Comparison of ENCODE assay signal across 8 cellular contexts in genomic region chr1:244451951-244452795, GRCh38. TPM values are rescaled to one million over a fixed set of nuclear protein-coding genes. Genes with fewer than 3 reads are reported as not detected.
DNase-seq lines count a peak whose midpoint lies in the region; ATAC-seq and TF ChIP-seq lines count a peak whose summit lies in the region.

No MANE protein-coding gene starts in this region.

- peaks cover 31% of the 10 kb centered on the region for H3K4me1 ChIP-seq in adipocyte (ENCODE audit: control insufficient read depth, insufficient read depth, low read length)
- H3K4me1 ChIP-seq in cardiac muscle cell (ENCODE audit: low read depth) = peaks cover 12% of the 10 kb centered on the region
- H3K4me1 ChIP-seq in parathyroid adenoma = no peaks in the 10 kb centered on the region
- peaks cover 0 to 36% (median 18%) of the 10 kb centered on the region in 4 donors for H3K4me1 ChIP-seq in tibial nerve

- ATAC-seq in HG02840 (IDR thresholded peaks at IDR 0.05; ENCODE audit: low FRiP score, unreplicated experiment) = peak; percentile 92

- peak overlapping the region; percentile 61 for H3K27ac ChIP-seq in cardiac muscle cell
- peak overlapping the region; percentile 95 for H3K27ac ChIP-seq in parathyroid adenoma
- peak overlapping the region; percentile 63 to 97 (median 95) for H3K27ac ChIP-seq in tibial nerve

- H3K9me3 ChIP-seq in adipocyte (ENCODE audit: control insufficient read depth, low read length) (no peaks in the 10 kb centered on the region), cardiac muscle cell (ENCODE audit: low read depth) (no peaks in the 10 kb centered on the region), parathyroid adenoma (ENCODE audit: control insufficient read depth, low read length) (no peaks in the 10 kb centered on the region), tibial nerve (no peaks in the 10 kb centered on the region)

- TF ChIP-seq CTCF in GM12875 (IDR thresholded peaks at IDR 0.05; ENCODE audit: borderline replicate concordance, insufficient read depth, low read depth, low read length) (peak; percentile 59), cardiac muscle cell (IDR thresholded peaks at IDR 0.05; ENCODE audit: low read depth, low read length) (peak; percentile 53), parathyroid adenoma (IDR thresholded peaks at IDR 0.05) (peak; percentile 50), tibial nerve (IDR thresholded peaks at IDR 0.05) (peak; percentile 56 to 83 (median 73))

- H3K36me3 ChIP-seq in adipocyte (ENCODE audit: control insufficient read depth, insufficient read depth, low read length, severe bottlenecking) (no peaks in the 10 kb centered on the region), cardiac muscle cell (no peaks in the 10 kb centered on the region), parathyroid adenoma (ENCODE audit: control insufficient read depth, insufficient read depth, low read length) (no peaks in the 10 kb centered on the region), tibial nerve (no peaks in the 10 kb centered on the region)

- H3K27me3 ChIP-seq in adipocyte (replicated peaks; ENCODE audit: control insufficient read depth, insufficient read depth, low read length) = no peaks in the 10 kb centered on the region
- no peaks in the 10 kb centered on the region for H3K27me3 ChIP-seq in cardiac muscle cell
- no peaks in the 10 kb centered on the region for H3K27me3 ChIP-seq in parathyroid adenoma (ENCODE audit: control insufficient read depth, insufficient read depth, low read length)
- no peaks in the 10 kb centered on the region for H3K27me3 ChIP-seq in tibial nerve

- TF ChIP-seq POLR2A in tibial nerve (IDR thresholded peaks at IDR 0.05) = no peak

- peak in 1 of 2 donors; percentile 45 for TF ChIP-seq EP300 in tibial nerve (IDR thresholded peaks at IDR 0.05)

- peak overlapping the region; percentile 80 for H3K9ac ChIP-seq in adipocyte (ENCODE audit: low read length)
- no peak overlapping the region for H3K9ac ChIP-seq in parathyroid adenoma

- peak overlapping the region; percentile 33 for H3K4me3 ChIP-seq in GM12875 (ENCODE audit: low read depth, low read length)
- peak overlapping the region; percentile 99 for H3K4me3 ChIP-seq in adipocyte (ENCODE audit: low read length)
- H3K4me3 ChIP-seq in cardiac muscle cell = peak overlapping the region; percentile 75
- peak overlapping the region; percentile 83 for H3K4me3 ChIP-seq in parathyroid adenoma (ENCODE audit: low read depth, low read length)
- H3K4me3 ChIP-seq in tibial nerve = peak overlapping the region; percentile 59 to 96 (median 82)

- peak overlapping the region; percentile 72 for H3K4me2 ChIP-seq in parathyroid adenoma (ENCODE audit: low read length)

- 7 to 12% methylated on average over 25 to 43 of the region's 47 CpGs for WGBS in tibial nerve, 2 donors

- DNase-seq in NCI-H1417 treated with DMSO at 0.1 percent for 48 hours (lab: John Stamatoyannopoulos, UW) (peak; percentile 92), SW 1271 (lab: John Stamatoyannopoulos, UW) (peak; percentile 90 to 96), adipocyte (ENCODE audit: low read depth) (peak; percentile 100), cardiac muscle cell (ENCODE audit: low read depth in 1 of 2, low spot score in 1 of 2) (peak; percentile 100), tibial nerve (ENCODE audit: low spot score in 2 of 2) (peak; percentile 98)

- peaks cover 3% of the 10 kb centered on the region for H3K79me2 ChIP-seq in parathyroid adenoma

- H2AFZ ChIP-seq in parathyroid adenoma = peak overlapping the region; percentile 67

RNA-seq across cellular contexts. Expression of gene ADSS2, which starts 0.5 kb away (rescaled TPM):
- total RNA-seq in cardiac muscle cell = 16.7 and 22.8 TPM in 2 replicates
- polyA plus RNA-seq in cardiac muscle cell = 12.8 and 23.8 TPM in 2 replicates
- 10 to 100 TPM; 23.4 to 46.1 (median 32.5) TPM for total RNA-seq in tibial nerve

RNA-seq across cellular contexts. Expression of gene CATSPERE, which starts 8.9 kb away (rescaled TPM):
- total RNA-seq in cardiac muscle cell (0.11 and 1.4 TPM in 2 replicates), tibial nerve (1 to 10 TPM in 3 of 4 donors, under 1 TPM in 1; 0.98 to 3.1 (median 1.3) TPM)
- 0.27 and 1.1 TPM in 2 replicates for polyA plus RNA-seq in cardiac muscle cell

Comparison
In these comparisons a context has a peak if more than half of its experiments do, and no peak if none do; other contexts are left out.
1. Peak in every context shown above with its lines: DNase-seq, ATAC-seq, H3K4me3 ChIP-seq and H3K27ac ChIP-seq.
2. H3K4me3 ChIP-seq: peak in every context shown above with its lines; median percentile 99 in adipocyte; 83 in parathyroid adenoma; 82 in tibial nerve; 75 in cardiac muscle cell; 33 in GM12875.